Comparison of ENCODE assay signal across 8 cellular contexts in the genomic region with DNA sequence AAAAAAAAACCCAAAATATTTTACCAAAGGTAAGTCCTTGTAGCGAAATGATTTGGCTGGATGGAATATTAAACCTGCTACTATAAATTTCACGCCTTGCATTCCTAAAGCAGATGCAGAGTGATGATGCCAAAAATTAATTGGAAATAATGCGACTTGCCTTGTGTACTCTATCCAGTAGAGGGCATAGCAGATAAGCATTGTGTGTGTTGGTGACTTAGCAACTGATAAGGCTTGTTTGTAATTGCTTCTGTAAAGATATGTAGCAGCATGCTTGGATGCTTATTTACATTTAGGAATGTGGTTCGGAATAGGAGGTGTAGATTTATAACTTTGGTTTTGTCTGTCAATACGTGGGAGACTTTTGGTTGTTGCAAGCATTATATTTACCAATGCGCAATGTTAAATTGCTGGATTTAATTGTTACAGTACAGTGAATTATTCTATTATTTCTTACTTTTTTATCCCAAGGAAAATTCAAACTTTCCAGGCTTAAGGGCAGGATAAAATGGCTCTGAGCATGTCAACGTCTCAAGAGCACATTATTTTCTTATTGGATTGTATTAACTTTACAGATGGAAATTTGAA.
DNase-seq lines count a peak whose midpoint lies in the region; ATAC-seq and TF ChIP-seq lines count a peak whose summit lies in the region.

No MANE protein-coding gene starts in this region.

- ATAC-seq in GM18909 (IDR thresholded peaks at IDR 0.05; ENCODE audit: poor library complexity, unreplicated experiment), result peak; percentile 47
- ATAC-seq in HG03108 (IDR thresholded peaks at IDR 0.05; ENCODE audit: unreplicated experiment), result no peak

- DNase-seq in AG10803 (ENCODE audit: low read depth) (peak; percentile 51), NCI-H2081 treated with DMSO at 0.1 percent for 48 hours (lab: John Stamatoyannopoulos, UW) (peak; percentile 48), iris pigment epithelial cell (ENCODE audit: low read depth) (peak; percentile 65), vagina (ENCODE audit: extremely low spot score in 2 of 2) (no peak)
- no peak for DNase-seq in activated effector memory CD4-positive, alpha-beta T cell treated with anti-CD3 and anti-CD28 coated beads, Interleukin-2, amount 50 U/mL, for 16 hours

- no peaks in the 10 kb centered on the region for H3K4me1 ChIP-seq in vagina

- no peaks in the 10 kb centered on the region for H3K27me3 ChIP-seq in vagina

- TF ChIP-seq CTCF in AG10803 (conservative IDR thresholded peaks at IDR 0.05; ENCODE audit: low read length) (peak; percentile 78), WI38 (IDR thresholded peaks at IDR 0.05; ENCODE audit: low read depth, low read length) (peak; percentile 54), vagina (IDR thresholded peaks at IDR 0.05) (peak in 2 of 3 experiments; percentile 11 to 12)

- no peak for TF ChIP-seq POLR2A in vagina (IDR thresholded peaks at IDR 0.05)

- H3K9me3 ChIP-seq in vagina, result no peaks in the 10 kb centered on the region

- H3K27ac ChIP-seq in vagina, result no peak overlapping the region

- H3K36me3 ChIP-seq in vagina, result no peaks in the 10 kb centered on the region

- intact Hi-C loops in vagina (cut with DNase I), result no loop called here

- H3K4me3 ChIP-seq in AG10803 (ENCODE audit: low read length) (no peak overlapping the region), WI38 (ENCODE audit: low read depth, low read length) (no peak overlapping the region), vagina (no peak overlapping the region)

Comparison
In these comparisons a context has a peak if more than half of its experiments do, and no peak if none do; other contexts are left out.
1. DNase-seq: peak in AG10803 (single experiment), NCI-H2081 treated with DMSO at 0.1 percent for 48 hours (single experiment) and iris pigment epithelial cell (single experiment); none in vagina (0 of 2) and activated effector memory CD4-positive, alpha-beta T cell treated with anti-CD3 and anti-CD28 coated beads, Interleukin-2, amount 50 U/mL, for 16 hours (single experiment).
2. CTCF ChIP-seq: peak in every context shown above with its lines; median percentile 78 in AG10803; 54 in WI38; 12 in vagina.